1 cellular context compared by ENCODE assay signal in the genomic region with DNA sequence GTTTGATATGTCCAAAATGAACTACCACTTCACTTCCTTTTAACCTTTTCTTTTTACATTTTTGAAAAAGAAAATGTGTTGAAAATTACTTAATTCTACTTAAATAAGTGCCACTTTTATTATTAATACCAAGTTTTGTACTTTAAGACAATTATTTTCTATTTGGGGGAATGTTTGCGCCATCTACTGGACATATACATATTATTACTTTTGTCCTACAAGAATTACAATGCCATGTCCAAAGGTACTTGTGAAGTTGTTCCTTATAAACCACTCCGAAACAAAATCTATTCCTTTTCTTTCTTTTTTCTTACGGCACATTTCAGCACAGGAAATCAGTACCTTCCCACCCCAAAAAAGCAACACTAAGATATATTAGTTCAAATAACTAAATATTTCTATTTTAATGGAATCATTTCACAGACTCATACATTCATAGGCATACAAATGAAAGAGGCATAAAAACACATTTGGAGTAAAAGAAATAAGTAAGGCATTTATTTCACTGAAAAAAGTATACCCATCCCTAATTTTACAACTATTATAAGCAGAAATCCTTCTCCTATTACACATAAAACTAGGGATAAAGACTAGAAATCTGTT.
TF ChIP-seq lines count a peak whose summit lies in the region.

No MANE protein-coding gene starts in this region.

TF ChIP-seq in GM23338, 12 proteins besides CTCF, POLR2A, EP300 and RAD21 (continued from another document):
- TF ChIP-seq ZNF462 (CRISPR knock-in tag; IDR thresholded peaks at IDR 0.05) (no peak), POLR2AphosphoS5 (IDR thresholded peaks at IDR 0.05; ENCODE audit: low read depth) (no peak), JUNB (IDR thresholded peaks at IDR 0.05; ENCODE audit: unreplicated experiment) (no peak), EZH2phosphoT487 (IDR thresholded peaks at IDR 0.05; ENCODE audit: unreplicated experiment) (no peak)
- TF ChIP-seq, protein P1, sequence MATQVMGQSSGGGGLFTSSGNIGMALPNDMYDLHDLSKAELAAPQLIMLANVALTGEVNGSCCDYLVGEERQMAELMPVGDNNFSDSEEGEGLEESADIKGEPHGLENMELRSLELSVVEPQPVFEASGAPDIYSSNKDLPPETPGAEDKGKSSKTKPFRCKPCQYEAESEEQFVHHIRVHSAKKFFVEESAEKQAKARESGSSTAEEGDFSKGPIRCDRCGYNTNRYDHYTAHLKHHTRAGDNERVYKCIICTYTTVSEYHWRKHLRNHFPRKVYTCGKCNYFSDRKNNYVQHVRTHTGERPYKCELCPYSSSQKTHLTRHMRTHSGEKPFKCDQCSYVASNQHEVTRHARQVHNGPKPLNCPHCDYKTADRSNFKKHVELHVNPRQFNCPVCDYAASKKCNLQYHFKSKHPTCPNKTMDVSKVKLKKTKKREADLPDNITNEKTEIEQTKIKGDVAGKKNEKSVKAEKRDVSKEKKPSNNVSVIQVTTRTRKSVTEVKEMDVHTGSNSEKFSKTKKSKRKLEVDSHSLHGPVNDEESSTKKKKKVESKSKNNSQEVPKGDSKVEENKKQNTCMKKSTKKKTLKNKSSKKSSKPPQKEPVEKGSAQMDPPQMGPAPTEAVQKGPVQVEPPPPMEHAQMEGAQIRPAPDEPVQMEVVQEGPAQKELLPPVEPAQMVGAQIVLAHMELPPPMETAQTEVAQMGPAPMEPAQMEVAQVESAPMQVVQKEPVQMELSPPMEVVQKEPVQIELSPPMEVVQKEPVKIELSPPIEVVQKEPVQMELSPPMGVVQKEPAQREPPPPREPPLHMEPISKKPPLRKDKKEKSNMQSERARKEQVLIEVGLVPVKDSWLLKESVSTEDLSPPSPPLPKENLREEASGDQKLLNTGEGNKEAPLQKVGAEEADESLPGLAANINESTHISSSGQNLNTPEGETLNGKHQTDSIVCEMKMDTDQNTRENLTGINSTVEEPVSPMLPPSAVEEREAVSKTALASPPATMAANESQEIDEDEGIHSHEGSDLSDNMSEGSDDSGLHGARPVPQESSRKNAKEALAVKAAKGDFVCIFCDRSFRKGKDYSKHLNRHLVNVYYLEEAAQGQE (IDR thresholded peaks at IDR 0.05; ENCODE audit: unreplicated experiment), result no peak
